Comparison of ENCODE assay signal across 9 cellular contexts in genomic region chr3:114454592-114455251, GRCh38.
A peak's percentile ranks its signal among the peaks of the same experiment; 100 is the strongest.
DNase-seq lines count a peak whose midpoint lies in the region; ATAC-seq and TF ChIP-seq lines count a peak whose summit lies in the region.
"Had no signal": no experiment of that assay in that cellular context is flagged by ENCODE, and none has a peak within 500 bp of the region (broad histone marks: within the 10 kb centered on the region; RNA-seq: fewer than 3 reads in every experiment).

No MANE protein-coding gene starts in this region.

- H3K4me1 ChIP-seq in osteoblast (ENCODE audit: insufficient read depth, low read length), result peaks cover 6% of the 10 kb centered on the region
- peaks cover 17% of the 10 kb centered on the region for H3K4me1 ChIP-seq in Caco-2

- no peaks in the 10 kb centered on the region for H3K36me3 ChIP-seq in osteoblast (ENCODE audit: insufficient read depth, low read length)
- H3K36me3 ChIP-seq in Caco-2 (ENCODE audit: control insufficient read depth, insufficient read depth, low read length), result no peaks in the 10 kb centered on the region

- H3K36me3 Mint-ChIP-seq in Caco-2 (ENCODE audit: insufficient read depth, unreplicated experiment), result no peaks in the 10 kb centered on the region

- no peak overlapping the region for H3K27ac Mint-ChIP-seq in Caco-2 (ENCODE audit: unreplicated experiment)

- BruUV-seq in Caco-2 (replicated peaks; lab: Mats Ljungman, UMichigan), result no TSS peak

- H3K4me3 Mint-ChIP-seq in Caco-2 (ENCODE audit: unreplicated experiment), result no peak overlapping the region

- H3K9me3 ChIP-seq in osteoblast (ENCODE audit: low read depth, low read length) (no peaks in the 10 kb centered on the region), Caco-2 (no peaks in the 10 kb centered on the region)

- CTCF ChIA-PET in Caco-2 (lab: Charles Lee), result no interaction called here

- H2AFZ ChIP-seq in osteoblast (ENCODE audit: low read length), result peak overlapping the region; percentile 70

- peaks cover 6% of the 10 kb centered on the region for H3K79me2 ChIP-seq in osteoblast (ENCODE audit: insufficient read depth, low read length)

- no peaks in the 10 kb centered on the region for H3K27me3 ChIP-seq in osteoblast (ENCODE audit: insufficient read depth, low read length)
- no peaks in the 10 kb centered on the region for H3K27me3 ChIP-seq in Caco-2 (replicated peaks; ENCODE audit: control insufficient read depth, insufficient read depth, low read length)

- H3K4me2 ChIP-seq in osteoblast (ENCODE audit: insufficient read depth, low read length), result peak overlapping the region; percentile 94

- DNase-seq in NCI-H526 (lab: John Stamatoyannopoulos, UW) (peak; percentile 75 to 77), fibroblast of mammary gland (ENCODE audit: low read depth) (peak; percentile 34), osteoblast (ENCODE audit: insufficient read length, low spot score, missing footprints) (no peak), NOMO-1 treated with DMSO at 0.1 percent for 48 hours (lab: John Stamatoyannopoulos, UW; ENCODE audit: unreplicated experiment) (no peak), Caco-2 (no peak), omental fat pad (ENCODE audit: low spot score) (no peak)

- H3K9me3 Mint-ChIP-seq in Caco-2 (ENCODE audit: unreplicated experiment), result no peaks in the 10 kb centered on the region

- TF ChIP-seq CTCF in fibroblast of mammary gland (conservative IDR thresholded peaks at IDR 0.05; ENCODE audit: control insufficient read depth, insufficient read depth, low read depth, low read length), result no peak
- TF ChIP-seq CTCF in osteoblast (IDR thresholded peaks at IDR 0.05; ENCODE audit: extremely low read depth, low read depth, low read length), result no peak
- no peak for TF ChIP-seq CTCF in Caco-2 (IDR thresholded peaks at IDR 0.05; ENCODE audit: insufficient read depth in 1 of 2, low read depth in 1 of 2, low read length in 1 of 2, severe bottlenecking in 1 of 2, unreplicated experiment in 1 of 2)
- no peak for TF ChIP-seq CTCF in omental fat pad (IDR thresholded peaks at IDR 0.05)

- peaks cover 21% of the 10 kb centered on the region for H3K4me1 Mint-ChIP-seq in Caco-2 (ENCODE audit: low read depth, unreplicated experiment)

- H3K27me3 Mint-ChIP-seq in Caco-2 (ENCODE audit: insufficient read depth, unreplicated experiment), result no peaks in the 10 kb centered on the region

- TF ChIP-seq POLR2A in GM18951 (IDR thresholded peaks at IDR 0.05; ENCODE audit: extremely low read depth, insufficient read depth, insufficient read length), result peak; percentile 13

- H3K4me3 ChIP-seq in fibroblast of mammary gland (ENCODE audit: control insufficient read depth, low read depth, low read length) (peak overlapping the region; percentile 46), osteoblast (ENCODE audit: insufficient read depth, low read length) (peak overlapping the region; percentile 68), Caco-2 (ENCODE audit: low read depth, low read length) (no peak overlapping the region)

- ATAC-seq in GM21390 (IDR thresholded peaks at IDR 0.05; ENCODE audit: unreplicated experiment), result no peak
- no peak for ATAC-seq in omental fat pad (ENCODE audit: low FRiP score)
- ATAC-seq: Panc1 had no signal

- POLR2A ChIA-PET in Caco-2 (lab: Charles Lee), result no interaction called here

- H4K20me1 ChIP-seq in osteoblast (ENCODE audit: insufficient read depth, low read length), result peaks cover 20% of the 10 kb centered on the region

- intact Hi-C loops in Caco-2 (cut with micrococcal nuclease; ENCODE audit: unreplicated experiment), result no loop called here

- in situ Hi-C loops in GM18951 (cut with MboI; ENCODE audit: low sequenced_read_pairs, unreplicated experiment), result no loop called here

- peak overlapping the region; percentile 1 for H3K27ac ChIP-seq in osteoblast (ENCODE audit: low read depth, low read length)

Comparison
In these comparisons a context has a peak if more than half of its experiments do, and no peak if none do; other contexts are left out.
1. DNase-seq: peak in NCI-H526 (2 of 2) and fibroblast of mammary gland (single experiment); none in osteoblast (single experiment), NOMO-1 treated with DMSO at 0.1 percent for 48 hours (single experiment), Caco-2 (0 of 2) and omental fat pad (single experiment).